In genomic region chr12:89882757-89883156, GRCh38 we compare ENCODE assay signal across 12 cellular contexts.
"Had no signal": no experiment of that assay in that cellular context is flagged by ENCODE, and none has a peak within 500 bp of the region (broad histone marks: within the 10 kb centered on the region; RNA-seq: fewer than 3 reads in every experiment).

No MANE protein-coding gene starts in this region.

- H3K36me3 ChIP-seq: esophagus muscularis mucosa, sigmoid colon, thyroid gland, uterus had no signal

- H3K27ac ChIP-seq: esophagus muscularis mucosa, sigmoid colon, thyroid gland, uterus had no signal

- H3K27me3 ChIP-seq: esophagus muscularis mucosa, sigmoid colon, thyroid gland, uterus had no signal

- H3K4me1 ChIP-seq: esophagus muscularis mucosa, sigmoid colon, thyroid gland, uterus had no signal

- H3K4me3 ChIP-seq: esophagus muscularis mucosa, lung, sigmoid colon, thyroid gland, uterus had no signal

- H3K9me3 ChIP-seq: esophagus muscularis mucosa, sigmoid colon, thyroid gland, uterus had no signal

- H3K9me3 Mint-ChIP-seq: immature natural killer cell had no signal

- H3K27ac Mint-ChIP-seq: activated naive CD4-positive, alpha-beta T cell treated with anti-CD3 and anti-CD28 coated beads, Interleukin-2, amount 50 U/mL, for 72 hours had no signal

- DNase-seq: activated CD4-positive, alpha-beta T cell treated with anti-CD3 and anti-CD28 coated beads, Interleukin-2, amount 50 U/mL, for 1 hour; dermis blood vessel endothelial cell; glutamatergic neuron; immature natural killer cell; naive thymus-derived CD4-positive, alpha-beta T cell; sigmoid colon; stimulated activated CD4-positive, alpha-beta T cell treated with anti-CD3 and anti-CD28 coated beads, Interleukin-2, amount 100 ng/mL, for 48 hours; thyroid gland; uterus had no signal
